Comparison of ENCODE assay signal across 23 cellular contexts in the genomic region with DNA sequence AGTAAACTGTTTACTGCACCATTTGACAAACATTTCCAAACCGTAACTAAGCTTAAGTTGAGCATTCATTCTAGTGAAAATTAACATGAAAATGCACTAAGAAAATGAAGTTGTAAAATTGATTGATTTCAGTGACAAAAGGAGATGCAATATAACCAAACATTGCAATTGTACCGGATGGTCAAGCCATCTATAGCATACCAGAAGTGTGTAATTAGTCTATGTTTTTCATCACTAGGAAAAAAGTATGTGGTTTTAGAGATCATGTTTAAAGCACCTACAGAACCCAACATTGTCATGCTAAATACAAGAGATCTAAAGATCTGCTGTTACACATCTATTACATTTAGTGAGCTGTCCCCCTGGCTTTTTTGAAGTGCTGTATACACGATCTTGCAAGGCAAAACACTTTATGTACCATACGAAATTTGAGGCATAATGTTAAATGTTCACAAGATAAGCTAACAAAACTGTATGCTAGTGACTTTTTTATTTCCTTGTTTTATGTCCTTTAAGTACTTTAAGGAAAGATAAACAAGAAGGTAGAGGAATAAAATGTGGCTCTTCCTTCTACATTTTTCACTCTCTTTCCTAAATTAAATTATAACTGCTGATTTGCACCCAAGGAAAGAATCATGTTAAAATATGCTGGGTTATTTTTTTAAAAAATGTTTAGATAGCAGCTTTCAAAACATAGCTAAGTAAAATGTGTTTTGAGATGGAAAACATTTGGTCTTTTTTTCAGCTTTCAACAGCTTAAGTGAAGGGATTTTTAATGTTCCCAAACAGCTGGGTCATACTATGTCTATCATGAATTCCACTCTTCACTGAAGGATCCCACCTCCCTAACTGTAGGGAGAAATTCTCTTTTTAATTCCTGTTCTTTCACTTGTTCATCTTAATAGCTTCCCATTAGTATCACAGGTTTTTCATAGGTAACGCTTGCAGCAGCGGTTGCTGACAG.
"Had no signal": no experiment of that assay in that cellular context is flagged by ENCODE, and none has a peak within 500 bp of the region (broad histone marks: within the 10 kb centered on the region; RNA-seq: fewer than 3 reads in every experiment).

No MANE protein-coding gene starts in this region.

- H3K9me3 Mint-ChIP-seq: stimulated activated naive CD8-positive, alpha-beta T cell treated with anti-CD3 and anti-CD28 coated beads, Interleukin-15, amount 100 ng/mL, for 72 hours had no signal

- H3K36me3 Mint-ChIP-seq: naive thymus-derived CD4-positive, alpha-beta T cell had no signal

- H3K9me3 ChIP-seq: sigmoid colon, testis, tibial nerve, upper lobe of right lung, vagina had no signal

- FAIRE-seq: endothelial cell of umbilical vein, islet of Langerhans had no signal

- ATAC-seq: foreskin keratinocyte; naive thymus-derived CD4-positive, alpha-beta T cell; stimulated activated naive B cell treated with anti-CD40 and anti-IgM and Interleukin-4, amounts not matched to agents 10 μg/mL and 1 μg/mL and 100 μg/mL, for 72 hours; stimulated activated naive CD8-positive, alpha-beta T cell treated with anti-CD3 and anti-CD28 coated beads, Interleukin-15, amount 100 ng/mL, for 72 hours; upper lobe of right lung had no signal

- H3K4me3 ChIP-seq: coronary artery, sigmoid colon, skin epidermis, testis, tibial nerve, upper lobe of right lung, vagina had no signal

- H3K27me3 Mint-ChIP-seq: stimulated activated naive CD8-positive, alpha-beta T cell treated with anti-CD3 and anti-CD28 coated beads, Interleukin-15, amount 100 ng/mL, for 72 hours had no signal

- H3K36me3 ChIP-seq: sigmoid colon, tibial nerve, upper lobe of right lung, vagina had no signal

- H3K27ac Mint-ChIP-seq: endodermal cell; naive thymus-derived CD4-positive, alpha-beta T cell; nephron progenitor cell; stimulated activated naive B cell treated with anti-CD40 and anti-IgM and Interleukin-4, amounts not matched to agents 10 μg/mL and 1 μg/mL and 100 μg/mL, for 72 hours; stimulated activated naive CD8-positive, alpha-beta T cell treated with anti-CD3 and anti-CD28 coated beads, Interleukin-15, amount 100 ng/mL, for 72 hours had no signal

- H3K4me1 Mint-ChIP-seq: endodermal cell; naive thymus-derived CD4-positive, alpha-beta T cell; stimulated activated naive B cell treated with anti-CD40 and anti-IgM and Interleukin-4, amounts not matched to agents 10 μg/mL and 1 μg/mL and 100 μg/mL, for 72 hours; stimulated activated naive CD8-positive, alpha-beta T cell treated with anti-CD3 and anti-CD28 coated beads, Interleukin-15, amount 100 ng/mL, for 72 hours had no signal

- H3K27ac ChIP-seq: coronary artery, foreskin keratinocyte, sigmoid colon, skin epidermis, testis, tibial nerve, upper lobe of right lung, vagina had no signal

- H3K27me3 ChIP-seq: foreskin keratinocyte, sigmoid colon, testis, upper lobe of right lung, vagina had no signal

- DNase-seq: effector CD4-positive, alpha-beta T cell; endodermal cell; erythroblast; foreskin keratinocyte; hypothalamus; kidney glomerular epithelial cell; mesendoderm; naive thymus-derived CD4-positive, alpha-beta T cell; nephron progenitor cell; posterior cingulate gyrus; sigmoid colon; stimulated activated CD4-positive, alpha-beta T cell treated with anti-CD3 and anti-CD28 coated beads, Interleukin-2, amount 100 ng/mL, for 24 hours; stimulated activated CD4-positive, alpha-beta T cell treated with anti-CD3 and anti-CD28 coated beads, Interleukin-4, amount 100 ng/mL, for 4 hours; stimulated activated naive B cell treated with anti-CD40 and anti-IgM and Interleukin-4, amounts not matched to agents 10 μg/mL and 1 μg/mL and 100 μg/mL, for 72 hours; stimulated activated naive CD8-positive, alpha-beta T cell treated with anti-CD3 and anti-CD28 coated beads, Interleukin-15, amount 100 ng/mL, for 72 hours; testis; upper lobe of right lung had no signal

- H3K4me3 Mint-ChIP-seq: endodermal cell; naive thymus-derived CD4-positive, alpha-beta T cell; nephron progenitor cell; stimulated activated naive B cell treated with anti-CD40 and anti-IgM and Interleukin-4, amounts not matched to agents 10 μg/mL and 1 μg/mL and 100 μg/mL, for 72 hours; stimulated activated naive CD8-positive, alpha-beta T cell treated with anti-CD3 and anti-CD28 coated beads, Interleukin-15, amount 100 ng/mL, for 72 hours had no signal

- H3K4me1 ChIP-seq: foreskin keratinocyte, sigmoid colon, testis, tibial nerve, vagina had no signal
